In genomic region chrX:23317799-23318724, GRCh38 we compare ENCODE assay signal across 8 cellular contexts. TPM values are rescaled to one million over a fixed set of nuclear protein-coding genes. Genes with fewer than 3 reads are reported as not detected.
DNase-seq lines count a peak whose midpoint lies in the region; ATAC-seq and TF ChIP-seq lines count a peak whose summit lies in the region.

No MANE protein-coding gene starts in this region.

- no peaks in the 10 kb centered on the region for H4K20me1 ChIP-seq in neural progenitor cell (ENCODE audit: low read depth)

- H3K4me1 Mint-ChIP-seq in neural progenitor cell: no peaks in the 10 kb centered on the region

- POLR2A ChIA-PET in Panc1 (lab: Charles Lee): no interaction called here

- H3K4me3 ChIP-seq in Panc1 (ENCODE audit: low read depth in 2 of 2, low read length in 2 of 2) (no peak overlapping the region), neural progenitor cell (no peak overlapping the region)

- no peaks in the 10 kb centered on the region for H3F3A ChIP-seq in neural progenitor cell (ENCODE audit: low read depth)

- ATAC-seq in GM18868 (IDR thresholded peaks at IDR 0.05; ENCODE audit: unreplicated experiment) (peak; percentile 85), HG02973 (IDR thresholded peaks at IDR 0.05; ENCODE audit: unreplicated experiment) (peak; percentile 80), Panc1 (no peak)

- H3K27ac ChIP-seq in C4-2B (no peak overlapping the region), Panc1 (ENCODE audit: low read length) (no peak overlapping the region), neural progenitor cell (no peak overlapping the region)

- in situ Hi-C loops in Panc1 (cut with HindIII; ENCODE audit: low pct_unique_long_range_greater_than_20kb, low sequenced_read_pairs): no loop called here

- H3K9me3 ChIP-seq in Panc1 (ENCODE audit: control insufficient read depth, insufficient read depth, low read depth, low read length) (no peaks in the 10 kb centered on the region), neural progenitor cell (ENCODE audit: low read depth) (no peaks in the 10 kb centered on the region)

- no peaks in the 10 kb centered on the region for H3K9me3 Mint-ChIP-seq in neural progenitor cell

- H3K27me3 Mint-ChIP-seq in neural progenitor cell (ENCODE audit: insufficient read depth, low read depth): peaks cover 3% of the 10 kb centered on the region

- H3K27ac Mint-ChIP-seq in neural progenitor cell: no peak overlapping the region

- no peaks in the 10 kb centered on the region for H3K36me3 Mint-ChIP-seq in neural progenitor cell

- no peaks in the 10 kb centered on the region for H3K79me2 ChIP-seq in neural progenitor cell (ENCODE audit: low read depth)

- no peak overlapping the region for H3K4me2 ChIP-seq in neural progenitor cell

- peak; percentile 87 for TF ChIP-seq CTCF in C4-2B (conservative IDR thresholded peaks at IDR 0.05)
- peak; percentile 81 for TF ChIP-seq CTCF in Panc1 (IDR thresholded peaks at IDR 0.05)
- peak; percentile 79 for TF ChIP-seq CTCF in neural progenitor cell (IDR thresholded peaks at IDR 0.05)

- no peak overlapping the region for H3K9ac ChIP-seq in neural progenitor cell

- intact Hi-C loops in Panc1 (cut with micrococcal nuclease; ENCODE audit: unreplicated experiment): no loop called here
- intact Hi-C loops in posterior vena cava (cut with DNase I): no loop called here

- H3K27me3 ChIP-seq in Panc1 (ENCODE audit: control insufficient read depth, insufficient read depth, low read length) (no peaks in the 10 kb centered on the region), neural progenitor cell (no peaks in the 10 kb centered on the region)

- H2AFZ ChIP-seq in neural progenitor cell (replicated peaks): no peak overlapping the region

- no peak overlapping the region for H3K4me3 Mint-ChIP-seq in neural progenitor cell

- peak; percentile 39 for DNase-seq in Panc1 (ENCODE audit: low read depth, low spot score)
- peak; percentile 45 for DNase-seq in dermis blood vessel endothelial cell
- peak; percentile 61 for DNase-seq in neural progenitor cell (ENCODE audit: low spot score)
- DNase-seq in posterior vena cava (ENCODE audit: low spot score): no peak
- DNase-seq in ureter (ENCODE audit: low spot score): no peak

- H3K36me3 ChIP-seq in Panc1 (ENCODE audit: control insufficient read depth, insufficient read depth, low read length) (no peaks in the 10 kb centered on the region), neural progenitor cell (no peaks in the 10 kb centered on the region)

- BruUV-seq in Panc1 (replicated peaks; lab: Mats Ljungman, UMichigan): no TSS peak

- H3K4me1 ChIP-seq in Panc1 (ENCODE audit: control insufficient read depth, insufficient read depth, low read length) (no peaks in the 10 kb centered on the region), neural progenitor cell (no peaks in the 10 kb centered on the region)

- CTCF ChIA-PET in Panc1 (lab: Charles Lee): interaction anchor here (0.6 kb wide), 1 partner anchor 15 kb away, joined by 13 read pairs; no protein-coding TSS in a partner anchor

RNA-seq across cellular contexts. Expression of gene PTCHD1, which starts 16.6 kb away (rescaled TPM):
- total RNA-seq in Panc1 (2021; ENCODE audit: unreplicated experiment): 1.4 TPM
- polyA plus RNA-seq in Panc1 (2012; ENCODE audit: insufficient read length): 1.1 TPM
- total RNA-seq in dermis blood vessel endothelial cell: not detected in 2 replicates
- 0.03 and 0.07 TPM in 2 replicates for total RNA-seq in neural progenitor cell (ENCODE audit: low replicate concordance)
- total RNA-seq in posterior vena cava: 10 to 100 TPM; 10.3 to 23.4 TPM
- total RNA-seq in ureter: 4.8 TPM

Comparison
In these comparisons a context has a peak if more than half of its experiments do, and no peak if none do; other contexts are left out.
1. DNase-seq: peak in Panc1 (single experiment), dermis blood vessel endothelial cell (single experiment) and neural progenitor cell (single experiment); none in posterior vena cava (single experiment) and ureter (single experiment).
2. Peak in every context shown above with its lines, with median percentiles within 50 percentile points of each other: CTCF ChIP-seq.